In the genomic region with DNA sequence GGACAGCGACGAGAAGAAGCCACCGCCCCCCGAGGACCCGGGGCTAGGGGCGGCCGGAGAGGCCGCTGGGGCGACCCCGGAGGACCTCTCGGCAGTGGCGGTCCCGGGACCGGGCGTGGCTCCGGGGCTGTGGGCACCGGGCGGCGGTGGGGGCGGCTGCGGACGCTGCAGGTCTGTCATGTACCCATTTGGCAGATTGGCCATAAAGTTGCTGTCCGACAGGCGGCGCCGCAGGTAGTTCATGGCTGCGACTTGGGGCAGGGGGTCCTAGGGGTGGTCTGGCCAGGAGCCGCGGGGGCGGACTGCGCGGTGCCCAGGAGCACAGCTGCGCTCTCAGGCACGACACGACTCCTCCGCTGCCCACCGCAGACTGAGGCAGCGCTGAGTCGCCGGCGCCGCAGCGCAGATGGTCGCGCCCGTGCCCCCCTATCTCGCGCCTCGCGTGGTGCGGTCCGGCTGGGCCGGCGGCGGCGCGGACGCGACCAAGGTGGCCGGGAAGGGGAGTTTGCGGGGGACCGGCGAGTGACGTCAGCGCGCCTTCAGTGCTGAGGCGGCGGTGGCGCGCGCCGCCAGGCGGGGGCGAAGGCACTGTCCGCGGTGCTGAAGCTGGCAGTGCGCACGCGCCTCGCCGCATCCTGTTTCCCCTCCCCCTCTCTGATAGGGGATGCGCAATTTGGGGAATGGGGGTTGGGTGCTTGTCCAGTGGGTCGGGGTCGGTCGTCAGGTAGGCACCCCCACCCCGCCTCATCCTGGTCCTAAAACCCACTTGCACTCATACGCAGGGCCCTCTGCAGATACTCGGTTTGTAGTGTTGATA, we compare ENCODE assay signal across 8 cellular contexts. TPM values are rescaled to one million over a fixed set of nuclear protein-coding genes. Genes with fewer than 3 reads are reported as not detected.
DNase-seq lines count a peak whose midpoint lies in the region; ATAC-seq lines count a peak whose summit lies in the region.

A gene (minus strand): TSS at position 372 of the 817 bp plus-strand sequence. CDS start 129 bp downstream, at position 243.

- no peaks in the 10 kb centered on the region for H3K9me3 Mint-ChIP-seq in activated CD4-positive, alpha-beta T cell treated with anti-CD3 and anti-CD28 coated beads for 36 hours (ENCODE audit: low read depth)

- CTCF ChIA-PET in activated CD4-positive, alpha-beta T cell treated with anti-CD3 and anti-CD28 coated beads for 36 hours (lab: Charles Lee) = no interaction called here

- intact Hi-C loops in activated CD4-positive, alpha-beta T cell treated with anti-CD3 and anti-CD28 coated beads for 36 hours (cut with DNase I, micrococcal nuclease) = loop anchor here (1.0 to 5.0 kb wide), 3 partner anchors 37 to 58 kb away; a partner anchor contains a TSS

- peak within 1 kb of the TSS; percentile 45 for H3K4me3 Mint-ChIP-seq in activated CD4-positive, alpha-beta T cell treated with anti-CD3 and anti-CD28 coated beads for 36 hours

- H3K4me1 Mint-ChIP-seq in activated CD4-positive, alpha-beta T cell treated with anti-CD3 and anti-CD28 coated beads for 36 hours = peaks cover 13% of the 10 kb centered on the region

- DNase-seq in GM04504 (ENCODE audit: low read depth) (peak; percentile 28), NCI-H2227 (lab: John Stamatoyannopoulos, UW; ENCODE audit: unreplicated experiment) (peak; percentile 98), cerebellar cortex (ENCODE audit: low spot score) (peak; percentile 76), kidney glomerular epithelial cell (lab: John Stamatoyannopoulos, UW) (peak; percentile 37), NAMALWA (ENCODE audit: low spot score) (no peak)
- DNase-seq in activated CD4-positive, alpha-beta T cell treated with anti-CD3 and anti-CD28 coated beads for 36 hours = peak; percentile 89
- DNase-seq in stimulated activated CD4-positive, alpha-beta T cell treated with anti-CD3 and anti-CD28 coated beads, Interleukin-1b, Interleukin-23, amount 100 ng/mL, for 1 hour (ENCODE audit: low read depth in 2 of 2) = peak; percentile 51 to 53

- ATAC-seq in HG02973 (IDR thresholded peaks at IDR 0.05; ENCODE audit: unreplicated experiment) = peak; percentile 63
- peak; percentile 78 for ATAC-seq in activated CD4-positive, alpha-beta T cell treated with anti-CD3 and anti-CD28 coated beads for 36 hours

- POLR2A ChIA-PET in activated CD4-positive, alpha-beta T cell treated with anti-CD3 and anti-CD28 coated beads for 36 hours (lab: Charles Lee) = no interaction called here

- H3K36me3 Mint-ChIP-seq in activated CD4-positive, alpha-beta T cell treated with anti-CD3 and anti-CD28 coated beads for 36 hours (ENCODE audit: low read depth) = no peaks in the 10 kb centered on the region

- no peak within 1 kb of the TSS for H3K27ac Mint-ChIP-seq in activated CD4-positive, alpha-beta T cell treated with anti-CD3 and anti-CD28 coated beads for 36 hours

- no peaks in the 10 kb centered on the region for H3K27me3 Mint-ChIP-seq in activated CD4-positive, alpha-beta T cell treated with anti-CD3 and anti-CD28 coated beads for 36 hours

RNA-seq across cellular contexts. Expression of the gene that starts here (rescaled TPM):
- total RNA-seq in activated CD4-positive, alpha-beta T cell treated with anti-CD3 and anti-CD28 coated beads for 36 hours = under 1 TPM; 0.82 to 0.98 TPM

Comparison
In these comparisons a context has a peak if more than half of its experiments do, and no peak if none do; other contexts are left out.
1. Peak in DNase-seq and ATAC-seq in activated CD4-positive, alpha-beta T cell treated with anti-CD3 and anti-CD28 coated beads for 36 hours; RNA of the gene not detected or under 1 TPM.